8 cellular contexts compared by ENCODE assay signal in genomic region chr1:224182866-224183590, GRCh38. TPM values are rescaled to one million over a fixed set of nuclear protein-coding genes. Genes with fewer than 3 reads are reported as not detected.
DNase-seq lines count a peak whose midpoint lies in the region; ATAC-seq and TF ChIP-seq lines count a peak whose summit lies in the region.

Gene DEGS1, plus strand, starts transcription at chr1:224183240. Its CDS starts 97 bp downstream, at chr1:224183337.

- H3K4me1 ChIP-seq in right atrium auricular region (peaks cover 0 to 22% of the 10 kb centered on the region in 2 donors), uterus (no peaks in the 10 kb centered on the region)

- H3K4me3 ChIP-seq in right atrium auricular region (peak within 1 kb of the TSS; percentile 89 to 92), uterus (peak within 1 kb of the TSS; percentile 74 to 94)

- no peaks in the 10 kb centered on the region for H3K36me3 ChIP-seq in right atrium auricular region
- H3K36me3 ChIP-seq in uterus, result no peaks in the 10 kb centered on the region

- peak; percentile 94 to 98 for TF ChIP-seq POLR2A in uterus (IDR thresholded peaks at IDR 0.05)

- H3K27ac Mint-ChIP-seq in T-helper 17 cell, result peak within 1 kb of the TSS; percentile 100

- TF ChIP-seq CTCF in right atrium auricular region (IDR thresholded peaks at IDR 0.05) (peak in 1 of 2 donors; percentile 14), uterus (IDR thresholded peaks at IDR 0.05) (no peak)

- peaks cover 34% of the 10 kb centered on the region for H3K4me1 Mint-ChIP-seq in T-helper 17 cell

- H3K27ac ChIP-seq in right atrium auricular region, result peak within 1 kb of the TSS; percentile 94 to 95
- H3K27ac ChIP-seq in uterus, result peak within 1 kb of the TSS; percentile 88 to 95

- H3K27me3 Mint-ChIP-seq in T-helper 17 cell, result no peaks in the 10 kb centered on the region

- H3K27me3 ChIP-seq in right atrium auricular region (no peaks in the 10 kb centered on the region), uterus (no peaks in the 10 kb centered on the region)

- H3K4me3 Mint-ChIP-seq in T-helper 17 cell, result peak within 1 kb of the TSS; percentile 92

- no peaks in the 10 kb centered on the region for H3K9me3 ChIP-seq in T-helper 17 cell (ENCODE audit: control insufficient read depth, low read length, poor library complexity, severe bottlenecking)
- no peaks in the 10 kb centered on the region for H3K9me3 ChIP-seq in right atrium auricular region
- H3K9me3 ChIP-seq in uterus, result no peaks in the 10 kb centered on the region

- intact Hi-C loops in uterus (cut with DNase I; ENCODE audit: low total_unique reads), result no loop called here

- ATAC-seq in GM18499 (IDR thresholded peaks at IDR 0.05; ENCODE audit: insufficient read depth, unreplicated experiment) (peak; percentile 30), HG02852 (IDR thresholded peaks at IDR 0.05; ENCODE audit: unreplicated experiment) (peak; percentile 64), T-helper 17 cell (peak; percentile 82)

- peaks cover 3% of the 10 kb centered on the region for H3K36me3 Mint-ChIP-seq in T-helper 17 cell (ENCODE audit: low read depth)

- DNase-seq in NCI-H1436 (lab: John Stamatoyannopoulos, UW) (peak; percentile 91), T-helper 17 cell (peak; percentile 78 to 85 (median 80)), amniotic stem cell (lab: John Stamatoyannopoulos, UW) (peak; percentile 42), right atrium auricular region (ENCODE audit: low spot score) (peak; percentile 81), putamen (ENCODE audit: low spot score) (peak; percentile 83), uterus (peak; percentile 76 to 78)

RNA-seq across cellular contexts. Expression of gene DEGS1, which starts in this region (rescaled TPM):
- total RNA-seq in T-helper 17 cell (10 to 100 TPM; 50.7 to 53.8 TPM), right atrium auricular region (10 to 100 TPM; 84.0 to 95.1 TPM), uterus (100 to 1,000 TPM in 1 of 4 donors, 10 to 100 TPM in 3; 35.9 to 119 (median 53.2) TPM)

Comparison
In these comparisons a context has a peak if more than half of its experiments do, and no peak if none do; other contexts are left out.
1. Peak in every context shown above with its lines: DNase-seq, ATAC-seq, H3K4me3 ChIP-seq and H3K27ac ChIP-seq.
2. ATAC-seq: peak in every context shown above with its lines; median percentile 82 in T-helper 17 cell; 64 in HG02852; 30 in GM18499.